In genomic region chr15:68277605-68278344, GRCh38 we compare ENCODE assay signal across 8 cellular contexts. TPM values are rescaled to one million over a fixed set of nuclear protein-coding genes. Genes with fewer than 3 reads are reported as not detected.
A peak's percentile ranks its signal among the peaks of the same experiment; 100 is the strongest.
DNase-seq lines count a peak whose midpoint lies in the region; ATAC-seq and TF ChIP-seq lines count a peak whose summit lies in the region.

FEM1B (plus strand) TSS chr15:68277745; CDS start chr15:68278418, 673 bp downstream.

- H3K27ac ChIP-seq in KMS-11 (peak within 1 kb of the TSS; percentile 90), Panc1 (ENCODE audit: low read length) (peak within 1 kb of the TSS; percentile 99), esophagus (ENCODE audit: low read depth in 2 of 2, low read length in 1 of 2) (peak within 1 kb of the TSS; percentile 100), muscle layer of colon (ENCODE audit: low read depth, low read length) (peak within 1 kb of the TSS; percentile 91)

- H4K20me1 ChIP-seq in KMS-11 (ENCODE audit: insufficient read depth): peaks cover 17% of the 10 kb centered on the region

- peaks cover 49% of the 10 kb centered on the region for H3K79me2 ChIP-seq in KMS-11 (ENCODE audit: insufficient read depth, low read depth)

- no peaks in the 10 kb centered on the region for H3K9me3 Mint-ChIP-seq in activated T-cell treated with anti-CD3 and anti-CD28 coated beads, Interleukin-2, amount 50 U/mL, for 4 hours

- H3K36me3 ChIP-seq in KMS-11 (ENCODE audit: insufficient read depth) (no peaks in the 10 kb centered on the region), Panc1 (ENCODE audit: control insufficient read depth, insufficient read depth, low read length) (peaks cover 6% of the 10 kb centered on the region; the same call in 1 of the 2 replicates), esophagus (ENCODE audit: control insufficient read depth in 2 of 2, insufficient read depth in 2 of 2, low read length in 1 of 2) (no peaks in the 10 kb centered on the region), muscle layer of colon (ENCODE audit: insufficient read depth, low read length) (no peaks in the 10 kb centered on the region)

- WGBS in esophagus, 2 donors: 0% methylated on average over 58 to 85 of the region's 85 CpGs

- intact Hi-C loops in Panc1 (cut with micrococcal nuclease; ENCODE audit: unreplicated experiment): no loop called here

- H3K27me3 Mint-ChIP-seq in activated T-cell treated with anti-CD3 and anti-CD28 coated beads, Interleukin-2, amount 50 U/mL, for 4 hours (ENCODE audit: low read depth): no peaks in the 10 kb centered on the region

- peaks cover 49% of the 10 kb centered on the region for H3K4me1 Mint-ChIP-seq in activated T-cell treated with anti-CD3 and anti-CD28 coated beads, Interleukin-2, amount 50 U/mL, for 4 hours (ENCODE audit: low read depth)

- H3K27me3 ChIP-seq in KMS-11 (ENCODE audit: insufficient read depth, low read depth) (no peaks in the 10 kb centered on the region), Panc1 (ENCODE audit: control insufficient read depth, insufficient read depth, low read length) (no peaks in the 10 kb centered on the region), esophagus (ENCODE audit: control insufficient read depth in 1 of 2, insufficient read depth in 2 of 2, low read length in 2 of 2) (no peaks in the 10 kb centered on the region), muscle layer of colon (ENCODE audit: control insufficient read depth in 1 of 2, insufficient read depth in 2 of 2, low read length in 2 of 2) (no peaks in the 10 kb centered on the region)

- POLR2A ChIA-PET in Panc1 (lab: Charles Lee): interaction anchor here (0.6 to 1.2 kb wide), 5 partner anchors 47 to 881 kb away, joined by 3 to 16 read pairs (median 3); no protein-coding TSS in a partner anchor

- H2AFZ ChIP-seq in KMS-11 (ENCODE audit: low read depth): peak within 1 kb of the TSS; percentile 98

- H3K4me3 ChIP-seq in KMS-11 (IDR thresholded peaks at IDR 0.05; ENCODE audit: insufficient read depth, low read depth, low read length) (peak within 1 kb of the TSS; percentile 38), Panc1 (ENCODE audit: low read depth in 2 of 2, low read length in 2 of 2) (peak within 1 kb of the TSS; percentile 81 to 98), esophagus (ENCODE audit: low read depth in 1 of 2, low read length in 2 of 2) (peak within 1 kb of the TSS; percentile 75 to 99), muscle layer of colon (ENCODE audit: low read depth in 1 of 2, low read length in 2 of 2) (peak within 1 kb of the TSS; percentile 96 to 97)

- H3K4me2 ChIP-seq in KMS-11: peak within 1 kb of the TSS; percentile 92

- H3K9ac ChIP-seq in KMS-11 (peak within 1 kb of the TSS; percentile 72), muscle layer of colon (ENCODE audit: low read length) (peak within 1 kb of the TSS; percentile 97)

- BruUV-seq in Panc1 (replicated peaks; lab: Mats Ljungman, UMichigan): no TSS peak

- no peak for TF ChIP-seq CTCF in KMS-11 (conservative IDR thresholded peaks at IDR 0.05; ENCODE audit: low read depth, low read length)
- TF ChIP-seq CTCF in Panc1 (IDR thresholded peaks at IDR 0.05): no peak

- peak within 1 kb of the TSS; percentile 99 for H3K4me3 Mint-ChIP-seq in activated T-cell treated with anti-CD3 and anti-CD28 coated beads, Interleukin-2, amount 50 U/mL, for 4 hours

- peak; percentile 66 for DNase-seq in DMS53 treated with DMSO at 0.1 percent for 48 hours (lab: John Stamatoyannopoulos, UW; ENCODE audit: unreplicated experiment)
- DNase-seq in Panc1 (ENCODE audit: low read depth, low spot score): peak; percentile 72
- DNase-seq in activated T-cell treated with anti-CD3 and anti-CD28 coated beads, Interleukin-2, amount 50 U/mL, for 4 hours: peak; percentile 85
- DNase-seq in stimulated activated CD8-positive, alpha-beta memory T cell treated with anti-CD3 and anti-CD28 coated beads, Interleukin-7, amount 100 ng/mL, for 24 hours (ENCODE audit: low read depth): peak; percentile 78

- H3K9me3 ChIP-seq in Panc1 (ENCODE audit: control insufficient read depth, insufficient read depth, low read depth, low read length) (no peaks in the 10 kb centered on the region), esophagus (ENCODE audit: control insufficient read depth in 2 of 2, insufficient read depth in 1 of 2, low read depth in 1 of 2, low read length in 1 of 2) (no peaks in the 10 kb centered on the region), muscle layer of colon (ENCODE audit: low read length) (no peaks in the 10 kb centered on the region)

- H3K36me3 Mint-ChIP-seq in activated T-cell treated with anti-CD3 and anti-CD28 coated beads, Interleukin-2, amount 50 U/mL, for 4 hours (ENCODE audit: insufficient read depth): peaks cover 11% of the 10 kb centered on the region

- in situ Hi-C loops in Panc1 (cut with HindIII; ENCODE audit: low pct_unique_long_range_greater_than_20kb, low sequenced_read_pairs): no loop called here

- peaks cover 39% of the 10 kb centered on the region for H3K4me1 ChIP-seq in KMS-11 (ENCODE audit: low read depth, poor library complexity, severe bottlenecking)
- peaks cover 31% of the 10 kb centered on the region for H3K4me1 ChIP-seq in Panc1 (ENCODE audit: control insufficient read depth, insufficient read depth, low read length)
- peaks cover 0 to 6% of the 10 kb centered on the region in 2 donors for H3K4me1 ChIP-seq in esophagus (ENCODE audit: control insufficient read depth in 2 of 2, insufficient read depth in 2 of 2, low read length in 1 of 2)
- H3K4me1 ChIP-seq in muscle layer of colon (ENCODE audit: insufficient read depth, low read length): peaks cover 39% of the 10 kb centered on the region

- ATAC-seq in GM21737 (IDR thresholded peaks at IDR 0.05; ENCODE audit: unreplicated experiment) (peak; percentile 79), Panc1 (peak; percentile 93)
- ATAC-seq in activated T-cell treated with anti-CD3 and anti-CD28 coated beads, Interleukin-2, amount 50 U/mL, for 4 hours: peak; percentile 82 to 83

- CTCF ChIA-PET in Panc1 (lab: Charles Lee): interaction anchor here (2.2 kb wide), 1 partner anchor 25 kb away, joined by 5 read pairs; no protein-coding TSS in a partner anchor

RNA-seq across cellular contexts. Expression of gene FEM1B, which starts in this region (rescaled TPM):
- total RNA-seq in Panc1 (2021; ENCODE audit: unreplicated experiment): 34.8 TPM
- polyA plus RNA-seq in Panc1 (2012; ENCODE audit: insufficient read length): 17.6 TPM
- 10 to 100 TPM; 30.9 to 37.0 (median 31.7) TPM for total RNA-seq in activated T-cell treated with anti-CD3 and anti-CD28 coated beads, Interleukin-2, amount 50 U/mL, for 4 hours
- 10 to 100 TPM in 1 of 2 donors, 1 to 10 TPM in 1; 9.5 to 12.5 TPM for polyA plus RNA-seq in esophagus

Comparison
In these comparisons a context has a peak if more than half of its experiments do, and no peak if none do; other contexts are left out.
1. Peak in every context shown above with its lines: DNase-seq, ATAC-seq, H3K4me3 ChIP-seq and H3K27ac ChIP-seq.
2. H3K4me3 ChIP-seq: peak in every context shown above with its lines; median percentile 96 in muscle layer of colon; 90 in Panc1; 87 in esophagus; 38 in KMS-11.